ENCODE assay signal across 1 cellular context in the genomic region with DNA sequence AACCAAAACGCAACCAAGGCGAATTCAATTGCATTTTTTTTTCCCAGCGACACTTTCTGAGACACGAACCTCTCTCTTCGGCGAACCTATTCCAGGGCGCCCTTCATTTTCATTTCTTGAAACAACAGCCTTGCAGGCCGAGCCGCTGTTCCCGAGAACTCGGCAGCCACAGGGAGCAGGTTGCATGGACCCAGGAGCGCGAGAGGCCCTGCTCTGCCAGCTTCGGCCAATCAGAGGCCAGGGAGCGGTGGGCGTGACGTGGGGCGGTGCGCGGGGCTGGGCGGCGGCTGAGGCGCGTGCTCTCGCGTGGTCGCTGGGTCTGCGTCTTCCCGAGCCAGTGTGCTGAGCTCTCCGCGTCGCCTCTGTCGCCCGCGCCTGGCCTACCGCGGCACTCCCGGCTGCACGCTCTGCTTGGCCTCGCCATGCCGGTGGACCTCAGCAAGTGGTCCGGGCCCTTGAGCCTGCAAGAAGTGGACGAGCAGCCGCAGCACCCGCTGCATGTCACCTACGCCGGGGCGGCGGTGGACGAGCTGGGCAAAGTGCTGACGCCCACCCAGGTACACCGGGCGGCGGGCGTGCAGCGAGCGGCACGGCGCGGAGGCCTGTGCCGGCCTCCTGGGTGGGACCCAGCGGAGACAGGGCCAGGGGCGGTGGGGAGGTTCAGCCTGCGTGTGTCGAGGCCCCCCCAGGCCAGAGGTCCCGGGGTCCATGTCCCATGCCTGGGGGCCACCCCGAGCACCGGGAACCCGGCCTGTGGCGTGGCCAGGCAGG.
TF ChIP-seq lines count a peak whose summit lies in the region.

A gene (plus strand): TSS at position 337 of the 771 bp plus-strand sequence. CDS start 86 bp downstream, at position 423.

TF ChIP-seq in HepG2, 621 proteins besides CTCF, POLR2A, EP300 and RAD21 (continued from another document and continues in another):
- TF ChIP-seq, protein P1, sequence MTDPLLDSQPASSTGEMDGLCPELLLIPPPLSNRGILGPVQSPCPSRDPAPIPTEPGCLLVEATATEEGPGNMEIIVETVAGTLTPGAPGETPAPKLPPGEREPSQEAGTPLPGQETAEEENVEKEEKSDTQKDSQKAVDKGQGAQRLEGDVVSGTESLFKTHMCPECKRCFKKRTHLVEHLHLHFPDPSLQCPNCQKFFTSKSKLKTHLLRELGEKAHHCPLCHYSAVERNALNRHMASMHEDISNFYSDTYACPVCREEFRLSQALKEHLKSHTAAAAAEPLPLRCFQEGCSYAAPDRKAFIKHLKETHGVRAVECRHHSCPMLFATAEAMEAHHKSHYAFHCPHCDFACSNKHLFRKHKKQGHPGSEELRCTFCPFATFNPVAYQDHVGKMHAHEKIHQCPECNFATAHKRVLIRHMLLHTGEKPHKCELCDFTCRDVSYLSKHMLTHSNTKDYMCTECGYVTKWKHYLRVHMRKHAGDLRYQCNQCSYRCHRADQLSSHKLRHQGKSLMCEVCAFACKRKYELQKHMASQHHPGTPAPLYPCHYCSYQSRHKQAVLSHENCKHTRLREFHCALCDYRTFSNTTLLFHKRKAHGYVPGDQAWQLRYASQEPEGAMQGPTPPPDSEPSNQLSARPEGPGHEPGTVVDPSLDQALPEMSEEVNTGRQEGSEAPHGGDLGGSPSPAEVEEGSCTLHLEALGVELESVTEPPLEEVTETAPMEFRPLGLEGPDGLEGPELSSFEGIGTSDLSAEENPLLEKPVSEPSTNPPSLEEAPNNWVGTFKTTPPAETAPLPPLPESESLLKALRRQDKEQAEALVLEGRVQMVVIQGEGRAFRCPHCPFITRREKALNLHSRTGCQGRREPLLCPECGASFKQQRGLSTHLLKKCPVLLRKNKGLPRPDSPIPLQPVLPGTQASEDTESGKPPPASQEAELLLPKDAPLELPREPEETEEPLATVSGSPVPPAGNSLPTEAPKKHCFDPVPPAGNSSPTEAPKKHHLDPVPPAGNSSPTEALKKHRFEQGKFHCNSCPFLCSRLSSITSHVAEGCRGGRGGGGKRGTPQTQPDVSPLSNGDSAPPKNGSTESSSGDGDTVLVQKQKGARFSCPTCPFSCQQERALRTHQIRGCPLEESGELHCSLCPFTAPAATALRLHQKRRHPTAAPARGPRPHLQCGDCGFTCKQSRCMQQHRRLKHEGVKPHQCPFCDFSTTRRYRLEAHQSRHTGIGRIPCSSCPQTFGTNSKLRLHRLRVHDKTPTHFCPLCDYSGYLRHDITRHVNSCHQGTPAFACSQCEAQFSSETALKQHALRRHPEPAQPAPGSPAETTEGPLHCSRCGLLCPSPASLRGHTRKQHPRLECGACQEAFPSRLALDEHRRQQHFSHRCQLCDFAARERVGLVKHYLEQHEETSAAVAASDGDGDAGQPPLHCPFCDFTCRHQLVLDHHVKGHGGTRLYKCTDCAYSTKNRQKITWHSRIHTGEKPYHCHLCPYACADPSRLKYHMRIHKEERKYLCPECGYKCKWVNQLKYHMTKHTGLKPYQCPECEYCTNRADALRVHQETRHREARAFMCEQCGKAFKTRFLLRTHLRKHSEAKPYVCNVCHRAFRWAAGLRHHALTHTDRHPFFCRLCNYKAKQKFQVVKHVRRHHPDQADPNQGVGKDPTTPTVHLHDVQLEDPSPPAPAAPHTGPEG (CRISPR knock-in tag; IDR thresholded peaks at IDR 0.05), result peak; percentile 90
- peak; percentile 58; the same call in 1 of the 2 replicates for TF ChIP-seq ZNF83 (CRISPR knock-in tag; IDR thresholded peaks at IDR 0.05; ENCODE audit: borderline replicate concordance)
- TF ChIP-seq, protein P2, sequence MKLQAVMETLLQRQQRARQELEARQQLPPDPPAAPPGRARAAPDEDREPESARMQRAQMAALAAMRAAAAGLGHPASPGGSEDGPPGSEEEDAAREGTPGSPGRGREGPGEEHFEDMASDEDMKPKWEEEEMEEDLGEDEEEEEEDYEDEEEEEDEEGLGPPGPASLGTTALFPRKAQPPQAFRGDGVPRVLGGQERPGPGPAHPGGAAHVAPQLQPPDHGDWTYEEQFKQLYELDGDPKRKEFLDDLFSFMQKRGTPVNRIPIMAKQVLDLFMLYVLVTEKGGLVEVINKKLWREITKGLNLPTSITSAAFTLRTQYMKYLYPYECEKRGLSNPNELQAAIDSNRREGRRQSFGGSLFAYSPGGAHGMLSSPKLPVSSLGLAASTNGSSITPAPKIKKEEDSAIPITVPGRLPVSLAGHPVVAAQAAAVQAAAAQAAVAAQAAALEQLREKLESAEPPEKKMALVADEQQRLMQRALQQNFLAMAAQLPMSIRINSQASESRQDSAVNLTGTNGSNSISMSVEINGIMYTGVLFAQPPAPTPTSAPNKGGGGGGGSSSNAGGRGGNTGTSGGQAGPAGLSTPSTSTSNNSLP (IDR thresholded peaks at IDR 0.05; ENCODE audit: low read depth, low read length), result no peak
- TF ChIP-seq, protein P3, sequence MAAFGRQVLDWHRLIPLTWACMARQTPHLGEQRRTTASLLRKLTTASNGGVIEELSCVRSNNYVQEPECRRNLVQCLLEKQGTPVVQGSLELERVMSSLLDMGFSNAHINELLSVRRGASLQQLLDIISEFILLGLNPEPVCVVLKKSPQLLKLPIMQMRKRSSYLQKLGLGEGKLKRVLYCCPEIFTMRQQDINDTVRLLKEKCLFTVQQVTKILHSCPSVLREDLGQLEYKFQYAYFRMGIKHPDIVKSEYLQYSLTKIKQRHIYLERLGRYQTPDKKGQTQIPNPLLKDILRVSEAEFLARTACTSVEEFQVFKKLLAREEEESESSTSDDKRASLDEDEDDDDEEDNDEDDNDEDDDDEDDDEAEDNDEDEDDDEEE (CRISPR knock-in tag; IDR thresholded peaks at IDR 0.05), result peak; percentile 23; the same call in 1 of the 2 replicates
- TF ChIP-seq ZNF350 (CRISPR knock-in tag; IDR thresholded peaks at IDR 0.05; ENCODE audit: borderline replicate concordance, low read depth), result peak; percentile 68; the same call in 1 of the 2 replicates
- no peak for TF ChIP-seq U2AF1 (optimal IDR thresholded peaks at IDR 0.05; ENCODE audit: low read depth, low read length)
- TF ChIP-seq, protein P4, sequence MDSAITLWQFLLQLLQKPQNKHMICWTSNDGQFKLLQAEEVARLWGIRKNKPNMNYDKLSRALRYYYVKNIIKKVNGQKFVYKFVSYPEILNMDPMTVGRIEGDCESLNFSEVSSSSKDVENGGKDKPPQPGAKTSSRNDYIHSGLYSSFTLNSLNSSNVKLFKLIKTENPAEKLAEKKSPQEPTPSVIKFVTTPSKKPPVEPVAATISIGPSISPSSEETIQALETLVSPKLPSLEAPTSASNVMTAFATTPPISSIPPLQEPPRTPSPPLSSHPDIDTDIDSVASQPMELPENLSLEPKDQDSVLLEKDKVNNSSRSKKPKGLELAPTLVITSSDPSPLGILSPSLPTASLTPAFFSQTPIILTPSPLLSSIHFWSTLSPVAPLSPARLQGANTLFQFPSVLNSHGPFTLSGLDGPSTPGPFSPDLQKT (CRISPR knock-in tag; IDR thresholded peaks at IDR 0.05; ENCODE audit: borderline replicate concordance), result peak; percentile 49; the same call in 1 of the 2 replicates
- TF ChIP-seq ZNF224 (CRISPR knock-in tag; IDR thresholded peaks at IDR 0.05), result peak; percentile 37
- TF ChIP-seq, protein P5, sequence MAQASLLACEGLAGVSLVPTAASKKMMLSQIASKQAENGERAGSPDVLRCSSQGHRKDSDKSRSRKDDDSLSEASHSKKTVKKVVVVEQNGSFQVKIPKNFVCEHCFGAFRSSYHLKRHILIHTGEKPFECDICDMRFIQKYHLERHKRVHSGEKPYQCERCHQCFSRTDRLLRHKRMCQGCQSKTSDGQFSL (CRISPR knock-in tag; IDR thresholded peaks at IDR 0.05), result no peak
- TF ChIP-seq, protein P6, sequence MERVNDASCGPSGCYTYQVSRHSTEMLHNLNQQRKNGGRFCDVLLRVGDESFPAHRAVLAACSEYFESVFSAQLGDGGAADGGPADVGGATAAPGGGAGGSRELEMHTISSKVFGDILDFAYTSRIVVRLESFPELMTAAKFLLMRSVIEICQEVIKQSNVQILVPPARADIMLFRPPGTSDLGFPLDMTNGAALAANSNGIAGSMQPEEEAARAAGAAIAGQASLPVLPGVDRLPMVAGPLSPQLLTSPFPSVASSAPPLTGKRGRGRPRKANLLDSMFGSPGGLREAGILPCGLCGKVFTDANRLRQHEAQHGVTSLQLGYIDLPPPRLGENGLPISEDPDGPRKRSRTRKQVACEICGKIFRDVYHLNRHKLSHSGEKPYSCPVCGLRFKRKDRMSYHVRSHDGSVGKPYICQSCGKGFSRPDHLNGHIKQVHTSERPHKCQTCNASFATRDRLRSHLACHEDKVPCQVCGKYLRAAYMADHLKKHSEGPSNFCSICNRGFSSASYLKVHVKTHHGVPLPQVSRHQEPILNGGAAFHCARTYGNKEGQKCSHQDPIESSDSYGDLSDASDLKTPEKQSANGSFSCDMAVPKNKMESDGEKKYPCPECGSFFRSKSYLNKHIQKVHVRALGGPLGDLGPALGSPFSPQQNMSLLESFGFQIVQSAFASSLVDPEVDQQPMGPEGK (CRISPR knock-in tag; IDR thresholded peaks at IDR 0.05), result 0 out of 2 replicates have a peak, but pooled peaks have one; percentile 29
- TF ChIP-seq, protein P7, sequence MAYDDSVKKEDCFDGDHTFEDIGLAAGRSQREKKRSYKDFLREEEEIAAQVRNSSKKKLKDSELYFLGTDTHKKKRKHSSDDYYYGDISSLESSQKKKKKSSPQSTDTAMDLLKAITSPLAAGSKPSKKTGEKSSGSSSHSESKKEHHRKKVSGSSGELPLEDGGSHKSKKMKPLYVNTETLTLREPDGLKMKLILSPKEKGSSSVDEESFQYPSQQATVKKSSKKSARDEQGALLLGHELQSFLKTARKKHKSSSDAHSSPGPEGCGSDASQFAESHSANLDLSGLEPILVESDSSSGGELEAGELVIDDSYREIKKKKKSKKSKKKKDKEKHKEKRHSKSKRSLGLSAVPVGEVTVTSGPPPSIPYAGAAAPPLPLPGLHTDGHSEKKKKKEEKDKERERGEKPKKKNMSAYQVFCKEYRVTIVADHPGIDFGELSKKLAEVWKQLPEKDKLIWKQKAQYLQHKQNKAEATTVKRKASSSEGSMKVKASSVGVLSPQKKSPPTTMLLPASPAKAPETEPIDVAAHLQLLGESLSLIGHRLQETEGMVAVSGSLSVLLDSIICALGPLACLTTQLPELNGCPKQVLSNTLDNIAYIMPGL (CRISPR knock-in tag; IDR thresholded peaks at IDR 0.05; ENCODE audit: borderline replicate concordance in 1 of 2, low read depth in 1 of 2), result peak; percentile 77 to 89
- peak; percentile 78 for TF ChIP-seq ISX (CRISPR knock-in tag; conservative IDR thresholded peaks at IDR 0.05)
- TF ChIP-seq, protein P8, sequence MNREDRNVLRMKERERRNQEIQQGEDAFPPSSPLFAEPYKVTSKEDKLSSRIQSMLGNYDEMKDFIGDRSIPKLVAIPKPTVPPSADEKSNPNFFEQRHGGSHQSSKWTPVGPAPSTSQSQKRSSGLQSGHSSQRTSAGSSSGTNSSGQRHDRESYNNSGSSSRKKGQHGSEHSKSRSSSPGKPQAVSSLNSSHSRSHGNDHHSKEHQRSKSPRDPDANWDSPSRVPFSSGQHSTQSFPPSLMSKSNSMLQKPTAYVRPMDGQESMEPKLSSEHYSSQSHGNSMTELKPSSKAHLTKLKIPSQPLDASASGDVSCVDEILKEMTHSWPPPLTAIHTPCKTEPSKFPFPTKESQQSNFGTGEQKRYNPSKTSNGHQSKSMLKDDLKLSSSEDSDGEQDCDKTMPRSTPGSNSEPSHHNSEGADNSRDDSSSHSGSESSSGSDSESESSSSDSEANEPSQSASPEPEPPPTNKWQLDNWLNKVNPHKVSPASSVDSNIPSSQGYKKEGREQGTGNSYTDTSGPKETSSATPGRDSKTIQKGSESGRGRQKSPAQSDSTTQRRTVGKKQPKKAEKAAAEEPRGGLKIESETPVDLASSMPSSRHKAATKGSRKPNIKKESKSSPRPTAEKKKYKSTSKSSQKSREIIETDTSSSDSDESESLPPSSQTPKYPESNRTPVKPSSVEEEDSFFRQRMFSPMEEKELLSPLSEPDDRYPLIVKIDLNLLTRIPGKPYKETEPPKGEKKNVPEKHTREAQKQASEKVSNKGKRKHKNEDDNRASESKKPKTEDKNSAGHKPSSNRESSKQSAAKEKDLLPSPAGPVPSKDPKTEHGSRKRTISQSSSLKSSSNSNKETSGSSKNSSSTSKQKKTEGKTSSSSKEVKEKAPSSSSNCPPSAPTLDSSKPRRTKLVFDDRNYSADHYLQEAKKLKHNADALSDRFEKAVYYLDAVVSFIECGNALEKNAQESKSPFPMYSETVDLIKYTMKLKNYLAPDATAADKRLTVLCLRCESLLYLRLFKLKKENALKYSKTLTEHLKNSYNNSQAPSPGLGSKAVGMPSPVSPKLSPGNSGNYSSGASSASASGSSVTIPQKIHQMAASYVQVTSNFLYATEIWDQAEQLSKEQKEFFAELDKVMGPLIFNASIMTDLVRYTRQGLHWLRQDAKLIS (CRISPR knock-in tag; IDR thresholded peaks at IDR 0.05), result no peak; the same call in 1 of the 2 replicates
- TF ChIP-seq ZFY (CRISPR knock-in tag; IDR thresholded peaks at IDR 0.05), result peak; percentile 97
- peak; percentile 73; the same call in 1 of the 2 replicates for TF ChIP-seq ZNF703 (CRISPR knock-in tag; IDR thresholded peaks at IDR 0.05; ENCODE audit: borderline replicate concordance)
- TF ChIP-seq MBD4 (IDR thresholded peaks at IDR 0.05; ENCODE audit: borderline replicate concordance, low read length), result no peak
- TF ChIP-seq HNRNPL (IDR thresholded peaks at IDR 0.05; ENCODE audit: low read depth, low read length), result no peak
- peak; percentile 67 for TF ChIP-seq ZNF225 (CRISPR knock-in tag; IDR thresholded peaks at IDR 0.05)
- TF ChIP-seq MED8 (CRISPR knock-in tag; IDR thresholded peaks at IDR 0.05; ENCODE audit: insufficient replicate concordance), result peak; percentile 70
- TF ChIP-seq MTA1 (CRISPR knock-in tag; IDR thresholded peaks at IDR 0.05; ENCODE audit: borderline replicate concordance), result peak; percentile 86
- no peak for TF ChIP-seq LCORL (IDR thresholded peaks at IDR 0.05)
- peak; percentile 75 for TF ChIP-seq LCORL (CRISPR knock-in tag; IDR thresholded peaks at IDR 0.05)
- TF ChIP-seq CHD4 (IDR thresholded peaks at IDR 0.05; ENCODE audit: borderline replicate concordance, low read length), result no peak
- no peak; the same call in 1 of the 2 replicates for TF ChIP-seq NCOR1 (IDR thresholded peaks at IDR 0.05; ENCODE audit: borderline replicate concordance, low read length)
- peak; percentile 49; the same call in 1 of the 2 replicates for TF ChIP-seq NR2C2 (CRISPR knock-in tag; IDR thresholded peaks at IDR 0.05; ENCODE audit: borderline replicate concordance)
- TF ChIP-seq, protein P9, sequence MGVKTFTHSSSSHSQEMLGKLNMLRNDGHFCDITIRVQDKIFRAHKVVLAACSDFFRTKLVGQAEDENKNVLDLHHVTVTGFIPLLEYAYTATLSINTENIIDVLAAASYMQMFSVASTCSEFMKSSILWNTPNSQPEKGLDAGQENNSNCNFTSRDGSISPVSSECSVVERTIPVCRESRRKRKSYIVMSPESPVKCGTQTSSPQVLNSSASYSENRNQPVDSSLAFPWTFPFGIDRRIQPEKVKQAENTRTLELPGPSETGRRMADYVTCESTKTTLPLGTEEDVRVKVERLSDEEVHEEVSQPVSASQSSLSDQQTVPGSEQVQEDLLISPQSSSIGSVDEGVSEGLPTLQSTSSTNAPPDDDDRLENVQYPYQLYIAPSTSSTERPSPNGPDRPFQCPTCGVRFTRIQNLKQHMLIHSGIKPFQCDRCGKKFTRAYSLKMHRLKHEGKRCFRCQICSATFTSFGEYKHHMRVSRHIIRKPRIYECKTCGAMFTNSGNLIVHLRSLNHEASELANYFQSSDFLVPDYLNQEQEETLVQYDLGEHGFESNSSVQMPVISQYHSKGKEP (CRISPR knock-in tag; IDR thresholded peaks at IDR 0.05), result no peak
- no peak for TF ChIP-seq ZFP62 (CRISPR knock-in tag; IDR thresholded peaks at IDR 0.05)
- peak; percentile 91 for TF ChIP-seq CHD2 (IDR thresholded peaks at IDR 0.05; ENCODE audit: low read depth, low read length)
- peak; percentile 86; the same call in 1 of the 2 replicates for TF ChIP-seq ZNF441 (CRISPR knock-in tag; IDR thresholded peaks at IDR 0.05; ENCODE audit: borderline replicate concordance)
- TF ChIP-seq PRMT3 (CRISPR knock-in tag; IDR thresholded peaks at IDR 0.05; ENCODE audit: borderline replicate concordance, low read depth), result 0 out of 2 replicates have a peak, but pooled peaks have one; percentile 44
- peak; percentile 72; the same call in 1 of the 2 replicates for TF ChIP-seq RXRA (CRISPR knock-in tag; IDR thresholded peaks at IDR 0.05)
- TF ChIP-seq ZNF460 (CRISPR knock-in tag; IDR thresholded peaks at IDR 0.05; ENCODE audit: borderline replicate concordance), result no peak
- TF ChIP-seq NFYB (CRISPR knock-in tag; IDR thresholded peaks at IDR 0.05), result peak; percentile 93
